Comparison of ENCODE assay signal across 24 cellular contexts in the genomic region with DNA sequence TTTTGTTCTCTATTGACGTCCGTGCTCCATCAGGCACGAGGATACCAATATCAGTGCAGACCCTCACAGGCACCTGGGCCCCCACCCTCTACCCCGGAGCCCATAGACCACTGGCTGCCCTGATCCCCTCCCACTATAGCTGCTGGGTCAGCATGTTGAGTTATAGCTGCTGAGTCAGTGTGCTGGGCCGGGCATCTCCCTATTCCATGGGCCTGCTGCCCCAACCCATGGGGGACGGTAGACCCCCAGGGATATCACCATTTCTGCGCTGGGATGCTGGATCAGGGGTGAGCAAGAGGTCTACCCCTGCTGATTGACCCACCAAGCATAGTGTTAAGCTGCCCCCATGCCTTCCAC.
A peak's percentile ranks its signal among the peaks of the same experiment; 100 is the strongest.
DNase-seq lines count a peak whose midpoint lies in the region; ATAC-seq and TF ChIP-seq lines count a peak whose summit lies in the region.
"Had no signal": no experiment of that assay in that cellular context is flagged by ENCODE, and none has a peak within 500 bp of the region (broad histone marks: within the 10 kb centered on the region; RNA-seq: fewer than 3 reads in every experiment).

No MANE protein-coding gene starts in this region.

- no peak overlapping the region for H3K27ac Mint-ChIP-seq in type B pancreatic cell
- H3K27ac Mint-ChIP-seq: T-helper 17 cell had no signal

- no peak for TF ChIP-seq EP300 in esophagus muscularis mucosa (IDR thresholded peaks at IDR 0.05)
- no peak for TF ChIP-seq EP300 in transverse colon (IDR thresholded peaks at IDR 0.05; ENCODE audit: low read depth)

- H3K4me1 Mint-ChIP-seq in type B pancreatic cell (ENCODE audit: unreplicated experiment) = peaks cover 14% of the 10 kb centered on the region

- WGBS in esophagus muscularis mucosa = 78% methylated on average over 5 of the region's 7 CpGs
- 84 to 91% methylated on average over 4 to 7 of the region's 7 CpGs for WGBS in transverse colon (ENCODE audit: low coverage in 1 of 2), 2 donors

- H3K4me3 ChIP-seq in esophagus muscularis mucosa (no peak overlapping the region), transverse colon (no peak overlapping the region)
- H3K4me3 ChIP-seq: GM12878, SJSA1 had no signal

- H3K36me3 ChIP-seq in esophagus muscularis mucosa = no peaks in the 10 kb centered on the region
- H3K36me3 ChIP-seq in transverse colon = no peaks in the 10 kb centered on the region
- H3K36me3 ChIP-seq: SJSA1 had no signal

- intact Hi-C loops in esophagus muscularis mucosa (cut with DNase I) (no loop called here), transverse colon (cut with DNase I; ENCODE audit: low total_unique reads) (no loop called here)

- H3K4me3 Mint-ChIP-seq in type B pancreatic cell = no peak overlapping the region
- H3K4me3 Mint-ChIP-seq: T-helper 17 cell had no signal

- no peak for TF ChIP-seq POLR2A in esophagus muscularis mucosa (IDR thresholded peaks at IDR 0.05; ENCODE audit: low read depth)
- TF ChIP-seq POLR2A in transverse colon (IDR thresholded peaks at IDR 0.05) = no peak

- H3K9me3 ChIP-seq in esophagus muscularis mucosa (no peaks in the 10 kb centered on the region), transverse colon (no peaks in the 10 kb centered on the region)
- H3K9me3 ChIP-seq: SJSA1 had no signal

- H3K27me3 ChIP-seq in esophagus muscularis mucosa = no peaks in the 10 kb centered on the region
- H3K27me3 ChIP-seq in transverse colon = no peaks in the 10 kb centered on the region
- H3K27me3 ChIP-seq: SJSA1 had no signal

- ATAC-seq in omental fat pad (ENCODE audit: low FRiP score) = peak; percentile 63
- ATAC-seq: GM12878, left lobe of liver, Panc1, T-helper 17 cell had no signal

- H3K27ac ChIP-seq in esophagus muscularis mucosa (replicated peaks in 1 of 4) (peak overlapping the region; percentile 48 to 74 (median 68)), transverse colon (peak overlapping the region in 3 of 4 donors; percentile 8 to 79 (median 49))
- H3K27ac ChIP-seq: SJSA1 had no signal

- no peaks in the 10 kb centered on the region for H3K36me3 Mint-ChIP-seq in type B pancreatic cell

- H3K27me3 Mint-ChIP-seq in type B pancreatic cell = no peaks in the 10 kb centered on the region
- H3K27me3 Mint-ChIP-seq: T-helper 17 cell had no signal

- DNase-seq in activated effector memory CD4-positive, alpha-beta T cell treated with anti-CD3 and anti-CD28 coated beads, Interleukin-2, amount 50 U/mL, for 16 hours = peak; percentile 51
- no peak for DNase-seq in activated effector memory CD4-positive, alpha-beta T cell treated with Interleukin-2 at 50 U/mL for 16 hours
- DNase-seq in esophagus muscularis mucosa (ENCODE audit: extremely low spot score) = peak; percentile 81
- no peak for DNase-seq in omental fat pad (ENCODE audit: low spot score)
- DNase-seq in transverse colon = no peak
- DNase-seq in DMS 273 treated with DMSO at 0.1 percent for 48 hours (lab: John Stamatoyannopoulos, UW) = no peak
- no peak for DNase-seq in type B pancreatic cell (ENCODE audit: extremely low spot score, unreplicated experiment)
- no peak for DNase-seq in NCI-H2081 treated with DMSO at 0.1 percent for 48 hours (lab: John Stamatoyannopoulos, UW)
- DNase-seq: activated CD4-positive, alpha-beta T cell treated with anti-CD3 and anti-CD28 coated beads for 48 hours; activated gamma-delta T cell; COR-L47; cortex of kidney; DND-41; HCEC 1CT; IMR-90; NCI-H2107; NCI-H510A; NK-92 treated with Interleukin-12 subunit alpha and Interleukin-12 subunit beta, amount 100 ng/mL, for 24 hours; occipital lobe; T-helper 17 cell had no signal

- no peak for TF ChIP-seq CTCF in esophagus muscularis mucosa (IDR thresholded peaks at IDR 0.05)
- no peak for TF ChIP-seq CTCF in omental fat pad (IDR thresholded peaks at IDR 0.05)
- no peak for TF ChIP-seq CTCF in transverse colon (IDR thresholded peaks at IDR 0.05)
- no peak for TF ChIP-seq CTCF in type B pancreatic cell (conservative IDR thresholded peaks at IDR 0.05)

- in situ Hi-C loops in transverse colon (cut with MboI; ENCODE audit: low pct_ligation_motif_present in 1 of 4, low pct_unique_long_range_greater_than_20kb in 1 of 4, low sequenced_read_pairs in 3 of 4) = no loop called here

- H3K4me1 ChIP-seq in esophagus muscularis mucosa (peaks cover 4 to 28% (median 26%) of the 10 kb centered on the region in 4 donors), transverse colon (peaks cover 3 to 13% (median 6%) of the 10 kb centered on the region in 4 donors)

- no peaks in the 10 kb centered on the region for H3K9me3 Mint-ChIP-seq in type B pancreatic cell

Comparison
In these comparisons a context has a peak if more than half of its experiments do, and no peak if none do; other contexts are left out.
1. DNase-seq: peak in activated effector memory CD4-positive, alpha-beta T cell treated with anti-CD3 and anti-CD28 coated beads, Interleukin-2, amount 50 U/mL, for 16 hours (single experiment) and esophagus muscularis mucosa (single experiment); none in activated effector memory CD4-positive, alpha-beta T cell treated with Interleukin-2 at 50 U/mL for 16 hours (single experiment), omental fat pad (single experiment), transverse colon (single experiment), DMS 273 treated with DMSO at 0.1 percent for 48 hours (single experiment), type B pancreatic cell (single experiment) and NCI-H2081 treated with DMSO at 0.1 percent for 48 hours (single experiment).